In the genomic region with DNA sequence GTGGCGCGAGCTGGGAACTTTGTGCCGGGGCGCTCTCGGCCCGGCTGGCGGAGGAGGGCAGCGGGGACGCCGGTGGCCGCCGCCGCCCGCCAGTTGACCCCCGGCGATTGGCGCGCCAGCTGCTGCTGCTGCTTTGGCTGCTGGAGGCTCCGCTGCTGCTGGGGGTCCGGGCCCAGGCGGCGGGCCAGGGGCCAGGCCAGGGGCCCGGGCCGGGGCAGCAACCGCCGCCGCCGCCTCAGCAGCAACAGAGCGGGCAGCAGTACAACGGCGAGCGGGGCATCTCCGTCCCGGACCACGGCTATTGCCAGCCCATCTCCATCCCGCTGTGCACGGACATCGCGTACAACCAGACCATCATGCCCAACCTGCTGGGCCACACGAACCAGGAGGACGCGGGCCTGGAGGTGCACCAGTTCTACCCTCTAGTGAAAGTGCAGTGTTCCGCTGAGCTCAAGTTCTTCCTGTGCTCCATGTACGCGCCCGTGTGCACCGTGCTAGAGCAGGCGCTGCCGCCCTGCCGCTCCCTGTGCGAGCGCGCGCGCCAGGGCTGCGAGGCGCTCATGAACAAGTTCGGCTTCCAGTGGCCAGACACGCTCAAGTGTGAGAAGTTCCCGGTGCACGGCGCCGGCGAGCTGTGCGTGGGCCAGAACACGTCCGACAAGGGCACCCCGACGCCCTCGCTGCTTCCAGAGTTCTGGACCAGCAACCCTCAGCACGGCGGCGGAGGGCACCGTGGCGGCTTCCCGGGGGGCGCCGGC, we compare ENCODE assay signal across 8 cellular contexts. TPM values are rescaled to one million over a fixed set of nuclear protein-coding genes. Genes with fewer than 3 reads are reported as not detected.
DNase-seq lines count a peak whose midpoint lies in the region; ATAC-seq and TF ChIP-seq lines count a peak whose summit lies in the region.

No MANE protein-coding gene starts in this region.

- no peaks in the 10 kb centered on the region for H3K9me3 Mint-ChIP-seq in nephron

- peak overlapping the region; percentile 83 to 98 (median 97) for H3K27ac Mint-ChIP-seq in nephron

- peak overlapping the region; percentile 92 to 95 (median 93) for H3K4me3 Mint-ChIP-seq in nephron

- peaks cover 18% of the 10 kb centered on the region for H3K36me3 Mint-ChIP-seq in nephron (ENCODE audit: low read depth)

- peaks cover 35% of the 10 kb centered on the region for H3K4me1 Mint-ChIP-seq in nephron

- POLR2A ChIA-PET in AG04450 (lab: Yijun Ruan, JAX): interaction anchor here (1.2 kb wide), 1 partner anchor 96 kb away, joined by 3 read pairs; no protein-coding TSS in a partner anchor

- peak; percentile 25 for ATAC-seq in GM18499 (IDR thresholded peaks at IDR 0.05; ENCODE audit: insufficient read depth, unreplicated experiment)
- ATAC-seq in HG02870 (IDR thresholded peaks at IDR 0.05; ENCODE audit: unreplicated experiment): peak; percentile 34

- peak overlapping the region; percentile 49 for H3K27ac ChIP-seq in AG04450 (ENCODE audit: low read depth, low read length)

- peaks cover 33% of the 10 kb centered on the region for H3K27me3 Mint-ChIP-seq in nephron (ENCODE audit: low read depth)

- peaks cover 2% of the 10 kb centered on the region; the same call in 1 of the 2 replicates for H3K9me3 ChIP-seq in AG04450 (ENCODE audit: control insufficient read depth, insufficient read depth, low read length)

- H3K4me3 ChIP-seq in AG04450 (ENCODE audit: low read depth, low read length): peak overlapping the region; percentile 86
- H3K4me3 ChIP-seq in foreskin fibroblast (ENCODE audit: low read depth in 1 of 2, low read length in 2 of 2): peak overlapping the region; percentile 72 to 79

- DNase-seq in AG04450 (ENCODE audit: low read depth, low spot score): no peak
- DNase-seq in NCI-H1694 treated with DMSO at 0.1 percent for 48 hours (lab: John Stamatoyannopoulos, UW): peak; percentile 28
- DNase-seq in activated CD4-positive, alpha-beta T cell treated with anti-CD3 and anti-CD28 coated beads, Interleukin-2, amount 50 U/mL, for 48 hours: peak; percentile 8 to 12
- DNase-seq in foreskin fibroblast: peak; percentile 71 to 87
- no peak for DNase-seq in epidermal melanocyte (ENCODE audit: insufficient read length, low spot score)

- CTCF ChIA-PET in AG04450 (lab: Charles Lee): interaction anchor here (0.5 to 2.2 kb wide), 5 partner anchors 11 to 182 kb away, joined by 3 to 8 read pairs (median 3); no protein-coding TSS in a partner anchor

- TF ChIP-seq CTCF in AG04450 (IDR thresholded peaks at IDR 0.05; ENCODE audit: low read depth, low read length): no peak
- TF ChIP-seq CTCF in foreskin fibroblast (IDR thresholded peaks at IDR 0.05; ENCODE audit: low read depth, low read length): no peak
- no peak for TF ChIP-seq CTCF in nephron (IDR thresholded peaks at IDR 0.05; ENCODE audit: unreplicated experiment in 3 of 3)

- H3K27me3 ChIP-seq in AG04450 (ENCODE audit: control insufficient read depth, insufficient read depth, low read length): no peaks in the 10 kb centered on the region

RNA-seq across cellular contexts. Expression of a gene that starts 0.9 kb away (rescaled TPM):
- 9.6 TPM in 2 replicates for polyA plus RNA-seq in AG04450 (2011; rRNA removed)
- polyA minus RNA-seq in AG04450 (2011; rRNA and poly(A)+ RNA removed): 10.3 and 11.7 TPM in 2 replicates

Comparison
In these comparisons a context has a peak if more than half of its experiments do, and no peak if none do; other contexts are left out.
1. DNase-seq: peak in NCI-H1694 treated with DMSO at 0.1 percent for 48 hours (single experiment), activated CD4-positive, alpha-beta T cell treated with anti-CD3 and anti-CD28 coated beads, Interleukin-2, amount 50 U/mL, for 48 hours (2 of 2) and foreskin fibroblast (2 of 2); none in AG04450 (single experiment) and epidermal melanocyte (single experiment).